ENCODE assay signal across 24 cellular contexts in the genomic region with DNA sequence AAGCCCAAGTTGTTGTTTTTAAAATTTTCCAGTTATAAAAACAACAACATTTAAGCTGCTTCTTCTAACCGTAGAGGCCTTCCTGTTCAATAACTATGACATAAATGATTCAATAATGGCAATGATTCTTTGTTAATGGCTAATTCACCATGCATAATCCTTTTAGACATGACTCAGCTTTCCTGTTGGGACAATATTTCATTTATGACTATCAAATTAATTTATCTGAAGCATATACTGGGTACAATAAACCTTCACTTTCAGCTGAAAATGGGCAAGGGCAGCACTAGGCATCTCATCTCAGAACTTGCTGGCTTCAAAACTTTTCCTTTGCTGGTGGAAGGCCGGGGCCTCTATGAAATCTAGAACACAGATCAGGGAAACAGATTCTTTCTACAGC. TPM values are rescaled to one million over a fixed set of nuclear protein-coding genes. Genes with fewer than 3 reads are reported as not detected.
DNase-seq lines count a peak whose midpoint lies in the region; TF ChIP-seq lines count a peak whose summit lies in the region.
"Had no signal": no experiment of that assay in that cellular context is flagged by ENCODE, and none has a peak within 500 bp of the region (broad histone marks: within the 10 kb centered on the region; RNA-seq: fewer than 3 reads in every experiment).

No MANE protein-coding gene starts in this region.

- H3K27me3 ChIP-seq in SJCRH30 (no peaks in the 10 kb centered on the region), endodermal cell (ENCODE audit: control insufficient read depth, insufficient read depth, low read length, poor library complexity, severe bottlenecking) (no peaks in the 10 kb centered on the region), trophoblast cell (ENCODE audit: insufficient read depth, low read length) (no peaks in the 10 kb centered on the region)
- H3K27me3 ChIP-seq: esophagus squamous epithelium, SJSA1, vagina had no signal

- H3K4me3 ChIP-seq in SJCRH30, result no peak overlapping the region
- no peak overlapping the region for H3K4me3 ChIP-seq in endodermal cell (ENCODE audit: low read length)
- no peak overlapping the region for H3K4me3 ChIP-seq in trophoblast cell (ENCODE audit: low read depth, low read length)
- H3K4me3 ChIP-seq: esophagus squamous epithelium, SJSA1, vagina had no signal

- no peak overlapping the region for H4K12ac ChIP-seq in trophoblast cell (ENCODE audit: low read depth, low read length)

- H4K91ac ChIP-seq in trophoblast cell (ENCODE audit: low read depth, low read length), result no peak overlapping the region

- H3K36me3 Mint-ChIP-seq in endodermal cell (ENCODE audit: low read depth), result peaks cover 2% of the 10 kb centered on the region

- peak overlapping the region; percentile 82 for H3K4ac ChIP-seq in trophoblast cell (ENCODE audit: low read depth, low read length)

- no peak overlapping the region for H2BK120ac ChIP-seq in trophoblast cell (ENCODE audit: insufficient read depth, low read length, poor library complexity)

- DNase-seq in COLO829 (ENCODE audit: low spot score) (peak; percentile 60), SJCRH30 (peak in 1 of 2 experiments; percentile 37), endodermal cell (no peak), trophoblast cell (no peak), LoVo (ENCODE audit: low spot score) (no peak), activated gamma-delta T cell treated with Interleukin-2 at 50 U/mL for 16 hours (no peak), A172 (ENCODE audit: low spot score) (no peak), occipital lobe (lab: John Stamatoyannopoulos, UW) (no peak)
- DNase-seq: activated CD4-positive, alpha-beta T cell treated with anti-CD3 and anti-CD28 coated beads, Interleukin-2, amount 50 U/mL, for 1 hour; activated CD8-positive, alpha-beta memory T cell treated with anti-CD3 and anti-CD28 coated beads, Interleukin-2, amount 50 U/mL, for 4 hours; activated effector memory CD4-positive, alpha-beta T cell treated with anti-CD3 and anti-CD28 coated beads, Interleukin-2, amount 50 U/mL, for 16 hours; central memory CD4-positive, alpha-beta T cell; DMS153; esophagus squamous epithelium; GDM1; midbrain; MM.1S; NCI-H774; stimulated activated CD4-positive, alpha-beta T cell treated with anti-CD3 and anti-CD28 coated beads, Interleukin-4, amount 100 ng/mL, for 4 hours; T-helper 2 cell had no signal

- no peak overlapping the region for H4K8ac ChIP-seq in trophoblast cell (ENCODE audit: low read depth, low read length)

- H3K27ac Mint-ChIP-seq in endodermal cell, result peak overlapping the region; percentile 12

- H3K9ac ChIP-seq in endodermal cell (ENCODE audit: extremely low read depth, low read length, poor library complexity, severe bottlenecking), result no peak overlapping the region
- no peak overlapping the region for H3K9ac ChIP-seq in trophoblast cell (ENCODE audit: low read length)

- H3K23ac ChIP-seq in trophoblast cell (ENCODE audit: low read length), result no peak overlapping the region

- H3K9me3 Mint-ChIP-seq in endodermal cell, result no peaks in the 10 kb centered on the region

- H3K14ac ChIP-seq in trophoblast cell (ENCODE audit: low read length), result no peak overlapping the region

- no peak overlapping the region for H2BK12ac ChIP-seq in trophoblast cell (ENCODE audit: low read length)

- H3K9me3 ChIP-seq in SJCRH30 (replicated peaks) (no peaks in the 10 kb centered on the region), endodermal cell (ENCODE audit: control insufficient read depth, low read length) (no peaks in the 10 kb centered on the region), trophoblast cell (ENCODE audit: insufficient read depth, low read depth, low read length) (no peaks in the 10 kb centered on the region)
- H3K9me3 ChIP-seq: esophagus squamous epithelium, SJSA1, vagina had no signal

- H3K4me1 ChIP-seq in SJCRH30, result peaks cover 20% of the 10 kb centered on the region
- peaks cover 5% of the 10 kb centered on the region for H3K4me1 ChIP-seq in endodermal cell (ENCODE audit: control insufficient read depth, insufficient read depth, low read length)
- peaks cover 19 to 26% of the 10 kb centered on the region in 2 experiments for H3K4me1 ChIP-seq in trophoblast cell (ENCODE audit: control insufficient read depth in 1 of 2, insufficient read depth in 2 of 2, low read length in 2 of 2)

- WGBS in endodermal cell (ENCODE audit: insufficient coverage in 1 of 2, insufficient read length in 1 of 2), 2 experiments, result 98 to 100% methylated on average over 1 to 2 of the region's 2 CpGs
- no CpG with 5 or more reads among the region's 2 CpGs for WGBS in trophoblast cell (ENCODE audit: extremely low coverage, insufficient coverage, insufficient read length)

- H3K18ac ChIP-seq in trophoblast cell (ENCODE audit: low read length), result no peak overlapping the region

- no peaks in the 10 kb centered on the region; the same call in 1 of the 2 replicates for H3K36me3 ChIP-seq in SJCRH30
- H3K36me3 ChIP-seq in endodermal cell (ENCODE audit: control insufficient read depth, insufficient read depth, low read length), result no peaks in the 10 kb centered on the region
- H3K36me3 ChIP-seq in trophoblast cell (ENCODE audit: control insufficient read depth in 1 of 2, insufficient read depth in 2 of 2, low read length in 2 of 2), result no peaks in the 10 kb centered on the region
- H3K36me3 ChIP-seq: esophagus squamous epithelium, SJSA1, vagina had no signal

- H3K27me3 Mint-ChIP-seq in endodermal cell (ENCODE audit: insufficient read depth), result no peaks in the 10 kb centered on the region

- H3K27ac ChIP-seq in SJCRH30 (peak overlapping the region; percentile 66), endodermal cell (ENCODE audit: low read depth, low read length) (no peak overlapping the region), trophoblast cell (ENCODE audit: low read depth, low read length) (no peak overlapping the region)
- H3K27ac ChIP-seq: HL-60, SJSA1, vagina, VCaP had no signal

- H2AFZ ChIP-seq in trophoblast cell (ENCODE audit: insufficient read depth, low read length, poor library complexity), result no peak overlapping the region

- no peak overlapping the region for H3K4me2 ChIP-seq in trophoblast cell (ENCODE audit: low read length)

- peaks cover 2% of the 10 kb centered on the region for H3K79me2 ChIP-seq in trophoblast cell (ENCODE audit: control insufficient read depth, insufficient read depth, low read length, poor library complexity)

- H2BK5ac ChIP-seq in trophoblast cell (ENCODE audit: low read depth, low read length, poor library complexity), result no peak overlapping the region

- no peak overlapping the region for H2AK5ac ChIP-seq in trophoblast cell (ENCODE audit: low read length)

- H3K4me1 Mint-ChIP-seq in endodermal cell, result peaks cover 33% of the 10 kb centered on the region

- H3K4me3 Mint-ChIP-seq in endodermal cell, result no peak overlapping the region

- peaks cover 8% of the 10 kb centered on the region for H3K79me1 ChIP-seq in trophoblast cell (ENCODE audit: low read length)

- no peak for TF ChIP-seq CTCF in endodermal cell (conservative IDR thresholded peaks at IDR 0.05)

RNA-seq across cellular contexts. Expression of a gene that starts 38.9 kb away (rescaled TPM):
- 27.3 and 29.0 TPM in 2 replicates for total RNA-seq in SJCRH30 (2014; rRNA removed; shearing (Covaris generic))
- 10 to 100 TPM; 22.3 to 29.0 TPM for total RNA-seq in endodermal cell
- 12.2 TPM for polyA plus RNA-seq in endodermal cell (2013, experiment 1 of 2)
- 12.9 TPM for polyA plus RNA-seq in endodermal cell (2013, experiment 2 of 2)
- polyA plus RNA-seq in trophoblast cell (2013), result 21.6 and 23.5 TPM in 2 replicates
- total RNA-seq in A172 (2014; rRNA removed; shearing (Covaris generic)), result 26.5 and 29.4 TPM in 2 replicates
- 54.0 TPM for total RNA-seq in occipital lobe
